ENCODE assay signal across 1 cellular context in genomic region chr22:39517470-39517869, GRCh38.
TF ChIP-seq lines count a peak whose summit lies in the region.

No MANE protein-coding gene starts in this region.

TF ChIP-seq in HepG2, 621 proteins besides CTCF, POLR2A, EP300 and RAD21:
- no peak for TF ChIP-seq IRX3 (CRISPR knock-in tag; IDR thresholded peaks at IDR 0.05; ENCODE audit: borderline replicate concordance, low read depth)
- TF ChIP-seq ZMYM4 (CRISPR knock-in tag; IDR thresholded peaks at IDR 0.05): no peak
- TF ChIP-seq PLSCR1 (CRISPR knock-in tag; IDR thresholded peaks at IDR 0.05; ENCODE audit: borderline replicate concordance): no peak
- no peak for TF ChIP-seq ZNF382 (CRISPR knock-in tag; IDR thresholded peaks at IDR 0.05; ENCODE audit: borderline replicate concordance)
- TF ChIP-seq POLR2AphosphoS5 (IDR thresholded peaks at IDR 0.05; ENCODE audit: low read depth, low read length): peak; percentile 11; the same call in 1 of the 2 replicates
- TF ChIP-seq IKZF1 (IDR thresholded peaks at IDR 0.05): no peak
- TF ChIP-seq RBFOX2 (IDR thresholded peaks at IDR 0.05; ENCODE audit: low read depth, low read length): 0 out of 2 replicates have a peak, but pooled peaks have one; percentile 17
- TF ChIP-seq SSRP1 (CRISPR knock-in tag; IDR thresholded peaks at IDR 0.05): 0 out of 2 replicates have a peak, but pooled peaks have one; percentile 48
- TF ChIP-seq RELA (CRISPR knock-in tag; IDR thresholded peaks at IDR 0.05): no peak
- TF ChIP-seq ZNF639 (CRISPR knock-in tag; conservative IDR thresholded peaks at IDR 0.05): no peak
- TF ChIP-seq MNT (IDR thresholded peaks at IDR 0.05): no peak
- TF ChIP-seq MYPOP (CRISPR knock-in tag; IDR thresholded peaks at IDR 0.05): no peak
